ENCODE assay signal across 7 cellular contexts in the genomic region with DNA sequence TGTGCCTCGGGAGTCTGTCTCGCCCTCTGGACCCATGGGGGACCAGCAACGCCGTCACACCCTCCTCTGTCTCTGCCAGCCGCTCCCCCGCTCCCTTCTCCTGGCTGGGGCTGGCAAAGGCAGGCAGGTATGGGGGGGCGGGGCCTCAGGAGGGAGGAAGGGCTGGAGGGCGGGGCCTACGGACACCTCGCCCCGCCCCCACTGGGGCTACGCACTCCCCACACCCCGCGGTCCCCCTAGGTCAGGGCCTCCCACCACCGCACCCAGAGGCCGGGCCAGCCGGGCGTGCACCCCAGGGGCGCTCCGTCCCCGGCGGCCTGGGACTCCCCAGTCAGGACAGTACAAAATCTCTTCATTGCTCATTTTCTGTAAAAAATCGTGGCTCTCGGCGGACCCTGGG.
DNase-seq lines count a peak whose midpoint lies in the region; ATAC-seq, FAIRE-seq and TF ChIP-seq lines count a peak whose summit lies in the region.
"Not testable (repeated sequence)": the region's sequence is repeated elsewhere in the genome, so short reads cannot be mapped to it uniquely, and the experiment has no call there.

No MANE protein-coding gene starts in this region.

- not testable (repeated sequence) for TF ChIP-seq RAD21 in H1 (IDR thresholded peaks at IDR 0.05 in 1 of 2, conservative IDR thresholded peaks at IDR 0.05 in 1 of 2; ENCODE audit: low read depth in 2 of 2, low read length in 2 of 2); neural cell (conservative IDR thresholded peaks at IDR 0.05)

- H3K4me3 Mint-ChIP-seq in GM23338 = peak overlapping the region; percentile 67

- H4K5ac ChIP-seq in H1 (ENCODE audit: insufficient read length, low read depth, low read length) = not testable (repeated sequence)

- not testable (repeated sequence) for H3K9me3 ChIP-seq in H1 (ENCODE audit: insufficient read depth in 2 of 2, low read depth in 1 of 2, low read length in 1 of 2); iPS-18c (ENCODE audit: control insufficient read depth, insufficient read depth, low read length); neural cell (ENCODE audit: low read length); spleen

- not testable (repeated sequence) for H3K4me1 Mint-ChIP-seq in GM23338

- H2BK12ac ChIP-seq in H1 (ENCODE audit: low read depth, low read length) = not testable (repeated sequence)

- H3K4me1 ChIP-seq in GM23338 (ENCODE audit: insufficient read depth); H1 (replicated peaks in 1 of 4; ENCODE audit: control insufficient read depth in 3 of 4, insufficient read depth in 4 of 4, low read length in 3 of 4): not testable (repeated sequence)
- peaks cover 0 to 16% (median 6%) of the 10 kb centered on the region in 6 donors for H3K4me1 ChIP-seq in spleen

- TF ChIP-seq EP300 in H1 (IDR thresholded peaks at IDR 0.05; ENCODE audit: borderline replicate concordance in 1 of 2, low read depth in 2 of 2, low read length in 2 of 2); neural cell (conservative IDR thresholded peaks at IDR 0.05; ENCODE audit: poor library complexity, severe bottlenecking): not testable (repeated sequence)

- intact Hi-C loops in spleen (cut with DNase I; ENCODE audit: low total_unique reads) = not testable (repeated sequence)

- H3K79me2 ChIP-seq in GM23338 (replicated peaks; ENCODE audit: insufficient read depth); H1 (ENCODE audit: control insufficient read depth in 1 of 2, insufficient read depth in 2 of 2, low read length in 2 of 2); neural cell (replicated peaks; ENCODE audit: insufficient read depth, low read length): not testable (repeated sequence)

- peak; percentile 80 for DNase-seq in GM23338 (ENCODE audit: low spot score)
- DNase-seq in NCI-H2196 (lab: John Stamatoyannopoulos, UW; ENCODE audit: unreplicated experiment) = peak; percentile 8
- peak; percentile 21 for DNase-seq in activated T-cell treated with anti-CD3 and anti-CD28 coated beads, Interleukin-2, amount 50 U/mL, for 1 hour
- DNase-seq in H1 (ENCODE audit: low read depth in 1 of 2, low spot score in 2 of 2) = peak in 1 of 2 experiments; percentile 88
- peak; percentile 52 for DNase-seq in spleen

- H3K4ac ChIP-seq in H1 (replicated peaks; ENCODE audit: insufficient read length, low read depth, low read length) = not testable (repeated sequence)

- FAIRE-seq in H1 (lab: Jason Lieb, UNC) = not testable (repeated sequence)

- H3K27ac Mint-ChIP-seq in GM23338 = not testable (repeated sequence)

- not testable (repeated sequence) for H3K23ac ChIP-seq in H1 (ENCODE audit: insufficient read length)

- not testable (repeated sequence) for H3K56ac ChIP-seq in H1 (replicated peaks; ENCODE audit: insufficient read length, low read depth, low read length)

- ATAC-seq in GM23338 = not testable (repeated sequence)

- not testable (repeated sequence) for H2BK15ac ChIP-seq in H1 (ENCODE audit: low read length)

- H3K27me3 Mint-ChIP-seq in GM23338 (ENCODE audit: insufficient read depth, low read depth, poor library complexity) = peaks cover 29% of the 10 kb centered on the region

- H3K23me2 ChIP-seq in H1 (ENCODE audit: low read depth, low read length) = not testable (repeated sequence)

- H4K91ac ChIP-seq in H1 (replicated peaks; ENCODE audit: insufficient read length, low read length) = not testable (repeated sequence)

- H2BK5ac ChIP-seq in H1 (ENCODE audit: low read depth, low read length) = not testable (repeated sequence)

- WGBS in H1 (ENCODE audit: extremely low coverage in 1 of 2, insufficient coverage in 1 of 2, insufficient read length in 1 of 2, insufficient replicate concordance in 2 of 2, low coverage in 1 of 2, low lambda C conversion rate in 2 of 2, missing lambda C conversion rate in 1 of 2), 2 experiments = 0% methylated on average over 2 of the region's 25 CpGs; no CpG with 5 or more reads in 1 of the 2 experiments
- WGBS in spleen, 5 donors = 3 to 10% (median 8%) methylated on average over 17 to 24 of the region's 25 CpGs; no CpG with 5 or more reads in 1 of the 5 donors

- not testable (repeated sequence) for TF ChIP-seq CTCF in GM23338 (conservative IDR thresholded peaks at IDR 0.05; ENCODE audit: low read depth in 2 of 2); H1 (IDR thresholded peaks at IDR 0.05; ENCODE audit: control extremely low read depth in 1 of 3, insufficient read depth in 1 of 3, low read depth in 1 of 3, low read length in 3 of 3); neural cell (IDR thresholded peaks at IDR 0.05; ENCODE audit: poor library complexity, severe bottlenecking); spleen (IDR thresholded peaks at IDR 0.05 in 8 of 11, conservative IDR thresholded peaks at IDR 0.05 in 3 of 11)

- not testable (repeated sequence) for H3K9ac ChIP-seq in H1 (replicated peaks in 1 of 4; ENCODE audit: extremely low read depth in 1 of 4, low read depth in 3 of 4, low read length in 3 of 4); neural cell (ENCODE audit: low read length)

- not testable (repeated sequence) for H2AFZ ChIP-seq in GM23338; H1 (ENCODE audit: low read length); neural cell (ENCODE audit: low read depth, low read length)

- not testable (repeated sequence) for H3K9me2 ChIP-seq in GM23338 (ENCODE audit: insufficient read depth); neural cell (ENCODE audit: insufficient read depth, low read length)

- H3K4me3 ChIP-seq in GM23338 (peak overlapping the region; percentile 82), H1 (ENCODE audit: extremely low read depth in 1 of 4, insufficient read depth in 2 of 4, low read depth in 3 of 4, low read length in 4 of 4) (peak overlapping the region; percentile 47 to 72 (median 57); a peak in 6 of 8 replicates), iPS-18c (ENCODE audit: insufficient read depth, low read depth, low read length) (peak overlapping the region; percentile 50), neural cell (ENCODE audit: low read length) (peak overlapping the region; percentile 53), spleen (peak overlapping the region in 1 of 8 donors; percentile 54)

- H3K14ac ChIP-seq in H1 (ENCODE audit: insufficient read length) = not testable (repeated sequence)

- not testable (repeated sequence) for H4K8ac ChIP-seq in H1 (ENCODE audit: extremely low read depth, insufficient read depth, low read length)

- CTCF ChIA-PET in H1 (lab: Charles Lee; ENCODE audit: partially characterized antibody) = interaction anchor here (1.1 kb wide), 1 partner anchor 35 kb away, joined by 4 read pairs; no protein-coding TSS in a partner anchor

- H3K4me2 ChIP-seq in GM23338 (peak overlapping the region; percentile 86), H1 (ENCODE audit: insufficient read depth in 1 of 2, low read depth in 2 of 2, low read length in 2 of 2) (peak overlapping the region; percentile 70 to 76)
- H3K4me2 ChIP-seq in neural cell (ENCODE audit: low read length) = not testable (repeated sequence)

- H3K36me3 ChIP-seq in GM23338 (ENCODE audit: insufficient read depth); H1 (ENCODE audit: control insufficient read depth in 2 of 4, insufficient read depth in 4 of 4, low read length in 3 of 4); neural cell (ENCODE audit: insufficient read depth, low read length); spleen: not testable (repeated sequence)

- H3F3A ChIP-seq in GM23338 (replicated peaks; ENCODE audit: low read depth); neural cell (ENCODE audit: insufficient read depth, low read length, poor library complexity, severe bottlenecking): not testable (repeated sequence)

- POLR2A ChIA-PET in H1 (lab: Charles Lee; ENCODE audit: partially characterized antibody) = not testable (repeated sequence)

- not testable (repeated sequence) for H3K9me3 Mint-ChIP-seq in GM23338

- peaks cover 15% of the 10 kb centered on the region for H3K27me3 ChIP-seq in GM23338 (ENCODE audit: insufficient read depth)
- H3K27me3 ChIP-seq in H1 (replicated peaks in 1 of 4; ENCODE audit: control insufficient read depth in 3 of 4, extremely low read depth in 1 of 4, insufficient read depth in 3 of 4, low read length in 3 of 4) = not testable (repeated sequence)
- peaks cover 12% of the 10 kb centered on the region for H3K27me3 ChIP-seq in neural cell (ENCODE audit: insufficient read depth, low read depth, low read length)
- peaks cover 0 to 53% (median 26%) of the 10 kb centered on the region in 7 donors for H3K27me3 ChIP-seq in spleen (replicated peaks in 1 of 7)

- H4K20me1 ChIP-seq in GM23338 (replicated peaks; ENCODE audit: insufficient read depth); H1 (replicated peaks in 1 of 2; ENCODE audit: control insufficient read depth in 1 of 2, insufficient read depth in 2 of 2, low read length in 2 of 2); neural cell (ENCODE audit: insufficient read depth): not testable (repeated sequence)

- not testable (repeated sequence) for H3K79me1 ChIP-seq in H1 (ENCODE audit: low read depth, low read length)

- H2BK120ac ChIP-seq in H1 (replicated peaks; ENCODE audit: low read depth, low read length) = not testable (repeated sequence)

- H3K27ac ChIP-seq in GM23338 (ENCODE audit: low read depth); H1 (ENCODE audit: low read depth, low read length); neural cell (ENCODE audit: low read length); spleen: not testable (repeated sequence)

- H3K36me3 Mint-ChIP-seq in GM23338 (ENCODE audit: low read depth) = not testable (repeated sequence)

- TF ChIP-seq POLR2A in H1 (IDR thresholded peaks at IDR 0.05; ENCODE audit: control extremely low read depth in 1 of 2, low read depth in 2 of 2, low read length in 2 of 2); spleen (IDR thresholded peaks at IDR 0.05): not testable (repeated sequence)

- H2BK20ac ChIP-seq in H1 (ENCODE audit: low read length) = not testable (repeated sequence)

- H3K18ac ChIP-seq in H1 (ENCODE audit: extremely low read depth, low read length) = not testable (repeated sequence)

- H2AK5ac ChIP-seq in H1 (ENCODE audit: low read depth, low read length) = not testable (repeated sequence)

TF ChIP-seq in GM23338, 12 proteins besides CTCF, POLR2A, EP300 and RAD21 (continues in another document):
- peak; percentile 38; the same call in 1 of the 2 replicates for TF ChIP-seq POLR2AphosphoS5 (IDR thresholded peaks at IDR 0.05; ENCODE audit: low read depth)

TF ChIP-seq in H1, 55 proteins besides CTCF, POLR2A, EP300 and RAD21:
- TF ChIP-seq KDM4A (IDR thresholded peaks at IDR 0.05; ENCODE audit: low read depth, low read length, severe bottlenecking) = peak; percentile 19
